In genomic region chr15:43511012-43511885, GRCh38 we compare ENCODE assay signal across 7 cellular contexts. TPM values are rescaled to one million over a fixed set of nuclear protein-coding genes. Genes with fewer than 3 reads are reported as not detected.
DNase-seq lines count a peak whose midpoint lies in the region; ATAC-seq lines count a peak whose summit lies in the region.

No MANE protein-coding gene starts in this region.

- peaks cover 11 to 21% (median 16%) of the 10 kb centered on the region in 3 donors for H3K4me1 Mint-ChIP-seq in naive B cell

- H3K36me3 Mint-ChIP-seq in naive B cell, result no peaks in the 10 kb centered on the region

- H3K27ac Mint-ChIP-seq in naive B cell, result peak overlapping the region; percentile 62 to 97 (median 96)

- DNase-seq in ELR (ENCODE audit: low read depth) (peak; percentile 56), SK-N-DZ (ENCODE audit: low spot score) (peak; percentile 80), dermis blood vessel endothelial cell (peak; percentile 45), naive B cell (no peak), AG08395 (ENCODE audit: low spot score) (no peak)

- peak overlapping the region; percentile 93 to 100 (median 96) for H3K4me3 Mint-ChIP-seq in naive B cell

- H3K9me3 Mint-ChIP-seq in naive B cell, result no peaks in the 10 kb centered on the region

- peak; percentile 3 for ATAC-seq in HG03175 (IDR thresholded peaks at IDR 0.05; ENCODE audit: unreplicated experiment)
- ATAC-seq in naive B cell (ENCODE audit: low read depth in 2 of 2), result no peak
- no peak for ATAC-seq in GM21447 (IDR thresholded peaks at IDR 0.05; ENCODE audit: unreplicated experiment)

- peaks cover 16 to 18% (median 17%) of the 10 kb centered on the region in 3 donors for H3K27me3 Mint-ChIP-seq in naive B cell

RNA-seq across cellular contexts. Expression of gene MAP1A, which starts 6.2 kb away (rescaled TPM):
- polyA plus RNA-seq in SK-N-DZ (2014; cell fraction: cytosol; rRNA removed), result 3.2 and 4.2 TPM in 2 replicates
- polyA plus RNA-seq in SK-N-DZ (2014; cell fraction: nucleus; rRNA removed), result 1.7 and 1.8 TPM in 2 replicates
- total RNA-seq in dermis blood vessel endothelial cell, result 0.33 and 0.34 TPM in 2 replicates
- under 1 TPM in 3 of 6 donors, not detected in 3; 0.03 to 0.29 (median 0.05) TPM for polyA plus RNA-seq in naive B cell (ENCODE audit: low read depth in 6 of 6)

RNA-seq across cellular contexts. Expression of gene TP53BP1, which starts 18.3 kb away (rescaled TPM):
- 30.7 and 31.0 TPM in 2 replicates for polyA plus RNA-seq in SK-N-DZ (2014; cell fraction: cytosol; rRNA removed)
- 50.0 and 70.9 TPM in 2 replicates for polyA plus RNA-seq in SK-N-DZ (2014; cell fraction: nucleus; rRNA removed)
- 62.6 and 76.5 TPM in 2 replicates for total RNA-seq in dermis blood vessel endothelial cell
- 10 to 100 TPM in 4 of 6 donors, 1 to 10 TPM in 2; 9.2 to 13.7 (median 11.4) TPM for polyA plus RNA-seq in naive B cell (ENCODE audit: low read depth in 6 of 6)

Comparison
In these comparisons a context has a peak if more than half of its experiments do, and no peak if none do; other contexts are left out.
1. DNase-seq: peak in ELR (single experiment), SK-N-DZ (single experiment) and dermis blood vessel endothelial cell (single experiment); none in naive B cell (single experiment) and AG08395 (single experiment).